ENCODE assay signal across 8 cellular contexts in the genomic region with DNA sequence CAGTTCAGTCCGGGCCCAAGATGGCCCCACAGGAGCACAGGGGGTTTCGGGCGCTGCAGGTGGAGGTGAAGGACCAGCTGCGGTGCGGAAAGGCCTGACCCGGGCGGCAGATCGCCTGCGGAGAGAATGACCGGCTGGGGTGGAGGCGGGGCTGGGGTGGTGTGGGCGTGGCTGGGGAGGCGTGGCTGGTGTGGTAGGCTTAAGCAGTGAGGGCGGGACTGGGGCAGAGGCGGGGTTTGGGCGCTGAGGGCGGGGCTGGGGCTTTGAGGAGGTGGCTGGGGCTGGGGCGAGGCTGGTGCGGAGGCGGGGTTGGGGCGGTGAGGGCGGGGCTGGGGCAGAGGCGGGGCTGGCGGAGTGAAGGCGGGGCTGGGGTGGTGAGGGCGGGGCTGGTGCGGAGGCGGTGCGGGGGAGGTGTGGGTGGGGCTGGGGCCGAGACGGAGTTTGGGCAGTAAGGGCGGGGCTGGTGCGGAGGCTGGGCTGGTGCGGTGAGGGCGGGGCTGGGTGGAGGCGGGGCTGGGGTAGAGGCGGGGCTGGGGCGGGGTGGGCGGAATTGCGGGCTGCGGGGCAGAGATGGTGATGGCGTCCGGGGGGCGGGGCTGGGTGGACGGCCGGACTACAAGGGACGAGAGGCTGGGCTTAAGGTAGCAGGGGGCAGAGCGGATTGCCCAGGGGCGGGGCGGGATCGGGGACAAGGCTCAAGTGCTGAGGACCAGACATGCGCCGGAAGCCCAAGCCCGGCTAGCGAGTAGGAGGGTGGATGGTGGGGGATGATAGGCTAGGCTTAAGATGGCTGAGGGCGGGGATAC. TPM values are rescaled to one million over a fixed set of nuclear protein-coding genes. Genes with fewer than 3 reads are reported as not detected.
A peak's percentile ranks its signal among the peaks of the same experiment; 100 is the strongest.
DNase-seq lines count a peak whose midpoint lies in the region; ATAC-seq, FAIRE-seq and TF ChIP-seq lines count a peak whose summit lies in the region.

No MANE protein-coding gene starts in this region.

- H3K9ac ChIP-seq in kidney (ENCODE audit: low read length in 2 of 2): peak overlapping the region in 1 of 2 donors; percentile 53

- H3K27me3 ChIP-seq in ACC112 (ENCODE audit: insufficient read depth, low read length): no peaks in the 10 kb centered on the region

- H3K36me3 ChIP-seq in ACC112 (ENCODE audit: insufficient read depth, low read length): no peaks in the 10 kb centered on the region
- no peaks in the 10 kb centered on the region for H3K36me3 ChIP-seq in kidney (ENCODE audit: control insufficient read depth in 1 of 2, insufficient read depth in 2 of 2, low read length in 2 of 2)

- FAIRE-seq in kidney (lab: Jason Lieb, UNC): no peak

- ATAC-seq in GM18868 (IDR thresholded peaks at IDR 0.05; ENCODE audit: unreplicated experiment): peak; percentile 72
- peak; percentile 52 for ATAC-seq in HG03103 (IDR thresholded peaks at IDR 0.05; ENCODE audit: low read depth, unreplicated experiment)
- ATAC-seq in activated CD4-positive, CD25-positive, alpha-beta regulatory T cell treated with anti-CD3 and anti-CD28 coated beads, Interleukin-2, amount 50 U/mL, for 24 hours: peak; percentile 81 to 82

- H3K79me2 ChIP-seq in ACC112 (ENCODE audit: control insufficient read depth, insufficient read depth, low read length, unreplicated experiment): no peaks in the 10 kb centered on the region

- no peak for TF ChIP-seq CTCF in kidney (IDR thresholded peaks at IDR 0.05; ENCODE audit: borderline replicate concordance, extremely low read depth, insufficient read depth)

- H3K4me1 ChIP-seq in ACC112 (ENCODE audit: control insufficient read depth, insufficient read depth, low read length, unreplicated experiment) (peaks cover 5% of the 10 kb centered on the region), kidney (ENCODE audit: control insufficient read depth in 1 of 2, insufficient read depth in 1 of 2, low read depth in 1 of 2, low read length in 2 of 2) (peaks cover 4 to 6% of the 10 kb centered on the region in 2 donors)

- no peak overlapping the region for H3K27ac ChIP-seq in ACC112 (ENCODE audit: low read depth, low read length)
- H3K27ac ChIP-seq in kidney (ENCODE audit: low read depth in 2 of 2, low read length in 2 of 2): peak overlapping the region in 1 of 2 donors; percentile 52

- no peaks in the 10 kb centered on the region for H3K9me3 ChIP-seq in kidney (ENCODE audit: control insufficient read depth in 1 of 2, low read length in 2 of 2)

- peak overlapping the region; percentile 94 for H2AFZ ChIP-seq in ACC112 (ENCODE audit: low read length, unreplicated experiment)

- intact Hi-C loops in kidney (cut with DNase I): no loop called here

- H3K4me3 ChIP-seq in ACC112 (ENCODE audit: low read depth, low read length) (peak overlapping the region; percentile 73), kidney (ENCODE audit: low read length in 2 of 2) (peak overlapping the region; percentile 51 to 66)

- DNase-seq in NCI-H226: peak; percentile 88
- DNase-seq in cerebellar cortex (ENCODE audit: low spot score): peak; percentile 96
- DNase-seq in kidney: peak; percentile 100
- peak; percentile 88 to 93 (median 90) for DNase-seq in stimulated activated CD4-positive, alpha-beta T cell treated with anti-CD3 and anti-CD28 coated beads, Interleukin-12 subunit alpha, Interleukin-12 subunit beta, amount 100 ng/mL, for 48 hours (ENCODE audit: low read depth in 2 of 3, low spot score in 1 of 3)

RNA-seq across cellular contexts. Expression of a gene that starts 9.9 kb away (rescaled TPM):
- total RNA-seq in kidney: 0.47 TPM
- 0.80 TPM for polyA plus RNA-seq in kidney (ENCODE audit: insufficient read depth, low read depth, low replicate concordance)

RNA-seq across cellular contexts. Expression of a gene that starts 25.3 kb away (rescaled TPM):
- total RNA-seq in kidney: not detected
- not detected for polyA plus RNA-seq in kidney (ENCODE audit: insufficient read depth, low read depth, low replicate concordance)

RNA-seq across cellular contexts. Expression of a gene that starts 25.5 kb away (rescaled TPM):
- 48.8 TPM for total RNA-seq in kidney
- polyA plus RNA-seq in kidney (ENCODE audit: insufficient read depth, low read depth, low replicate concordance): 85.9 TPM

RNA-seq across cellular contexts. Expression of a gene that starts 27.7 kb away (rescaled TPM):
- total RNA-seq in kidney: 66.4 TPM
- 63.6 TPM for polyA plus RNA-seq in kidney (ENCODE audit: insufficient read depth, low read depth, low replicate concordance)

RNA-seq across cellular contexts. Expression of a gene that starts 34.4 kb away (rescaled TPM):
- total RNA-seq in kidney: 5.6 TPM
- 3.5 TPM for polyA plus RNA-seq in kidney (ENCODE audit: insufficient read depth, low read depth, low replicate concordance)
